1 cellular context compared by ENCODE assay signal in the genomic region with DNA sequence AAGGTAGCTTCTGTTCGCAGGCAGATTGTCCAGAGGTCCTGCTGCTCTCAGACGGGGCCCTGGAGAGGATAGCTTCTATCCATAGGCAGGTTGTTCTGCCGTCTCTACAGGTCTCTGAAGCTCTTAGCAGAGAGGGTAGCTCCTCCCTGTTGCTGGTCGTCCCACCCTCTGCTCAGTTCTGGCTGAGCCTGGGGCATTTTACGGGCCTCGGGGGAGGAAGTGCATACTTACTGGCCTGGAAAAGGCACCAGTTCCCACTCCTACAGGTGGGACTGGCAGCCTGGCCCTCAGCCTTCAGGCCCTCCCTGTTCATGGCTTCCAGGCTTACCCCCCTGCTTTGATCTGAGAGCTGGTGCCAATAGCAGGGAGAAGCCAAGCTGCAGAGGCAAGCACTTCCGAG.
TF ChIP-seq lines count a peak whose summit lies in the region.

No MANE protein-coding gene starts in this region.

TF ChIP-seq in HEK293, 187 proteins besides CTCF, POLR2A, EP300 and RAD21 (continued from another document):
- TF ChIP-seq, protein P1, sequence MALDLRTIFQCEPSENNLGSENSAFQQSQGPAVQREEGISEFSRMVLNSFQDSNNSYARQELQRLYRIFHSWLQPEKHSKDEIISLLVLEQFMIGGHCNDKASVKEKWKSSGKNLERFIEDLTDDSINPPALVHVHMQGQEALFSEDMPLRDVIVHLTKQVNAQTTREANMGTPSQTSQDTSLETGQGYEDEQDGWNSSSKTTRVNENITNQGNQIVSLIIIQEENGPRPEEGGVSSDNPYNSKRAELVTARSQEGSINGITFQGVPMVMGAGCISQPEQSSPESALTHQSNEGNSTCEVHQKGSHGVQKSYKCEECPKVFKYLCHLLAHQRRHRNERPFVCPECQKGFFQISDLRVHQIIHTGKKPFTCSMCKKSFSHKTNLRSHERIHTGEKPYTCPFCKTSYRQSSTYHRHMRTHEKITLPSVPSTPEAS (tag by site-specific recombination; IDR thresholded peaks at IDR 0.05): no peak
- no peak for TF ChIP-seq KLF8 (tag by site-specific recombination; IDR thresholded peaks at IDR 0.05)
- no peak for TF ChIP-seq REPIN1 (tag by site-specific recombination; IDR thresholded peaks at IDR 0.05; ENCODE audit: low read depth)
- TF ChIP-seq, protein P2, sequence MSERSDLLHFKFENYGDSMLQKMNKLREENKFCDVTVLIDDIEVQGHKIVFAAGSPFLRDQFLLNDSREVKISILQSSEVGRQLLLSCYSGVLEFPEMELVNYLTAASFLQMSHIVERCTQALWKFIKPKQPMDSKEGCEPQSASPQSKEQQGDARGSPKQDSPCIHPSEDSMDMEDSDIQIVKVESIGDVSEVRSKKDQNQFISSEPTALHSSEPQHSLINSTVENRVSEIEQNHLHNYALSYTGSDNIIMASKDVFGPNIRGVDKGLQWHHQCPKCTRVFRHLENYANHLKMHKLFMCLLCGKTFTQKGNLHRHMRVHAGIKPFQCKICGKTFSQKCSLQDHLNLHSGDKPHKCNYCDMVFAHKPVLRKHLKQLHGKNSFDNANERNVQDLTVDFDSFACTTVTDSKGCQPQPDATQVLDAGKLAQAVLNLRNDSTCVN (tag by site-specific recombination; optimal IDR thresholded peaks at IDR 0.05): no peak
- TF ChIP-seq KLF16 (tag by site-specific recombination; IDR thresholded peaks at IDR 0.05): no peak
- TF ChIP-seq, protein P3, sequence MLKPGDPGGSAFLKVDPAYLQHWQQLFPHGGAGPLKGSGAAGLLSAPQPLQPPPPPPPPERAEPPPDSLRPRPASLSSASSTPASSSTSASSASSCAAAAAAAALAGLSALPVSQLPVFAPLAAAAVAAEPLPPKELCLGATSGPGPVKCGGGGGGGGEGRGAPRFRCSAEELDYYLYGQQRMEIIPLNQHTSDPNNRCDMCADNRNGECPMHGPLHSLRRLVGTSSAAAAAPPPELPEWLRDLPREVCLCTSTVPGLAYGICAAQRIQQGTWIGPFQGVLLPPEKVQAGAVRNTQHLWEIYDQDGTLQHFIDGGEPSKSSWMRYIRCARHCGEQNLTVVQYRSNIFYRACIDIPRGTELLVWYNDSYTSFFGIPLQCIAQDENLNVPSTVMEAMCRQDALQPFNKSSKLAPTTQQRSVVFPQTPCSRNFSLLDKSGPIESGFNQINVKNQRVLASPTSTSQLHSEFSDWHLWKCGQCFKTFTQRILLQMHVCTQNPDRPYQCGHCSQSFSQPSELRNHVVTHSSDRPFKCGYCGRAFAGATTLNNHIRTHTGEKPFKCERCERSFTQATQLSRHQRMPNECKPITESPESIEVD (tag by site-specific recombination; IDR thresholded peaks at IDR 0.05): no peak
